Comparison of ENCODE assay signal across 1 cellular context in genomic region chr5:1235379-1235778, GRCh38.
TF ChIP-seq lines count a peak whose summit lies in the region.

No MANE protein-coding gene starts in this region.

TF ChIP-seq in HCT116, 20 proteins besides CTCF, POLR2A, EP300 and RAD21 (continued from another document):
- no peak for TF ChIP-seq ZBTB33 (IDR thresholded peaks at IDR 0.05; ENCODE audit: extremely low read depth, insufficient replicate concordance, low read length)
- no peak for TF ChIP-seq SRF (IDR thresholded peaks at IDR 0.05; ENCODE audit: low read depth)
- no peak for TF ChIP-seq ZNF274 (IDR thresholded peaks at IDR 0.05; ENCODE audit: low read depth, low read length)
- no peak for TF ChIP-seq CEBPB (IDR thresholded peaks at IDR 0.05; ENCODE audit: low read depth)
- TF ChIP-seq SP1 (IDR thresholded peaks at IDR 0.05; ENCODE audit: low read depth), result no peak
- no peak for TF ChIP-seq SIN3A (IDR thresholded peaks at IDR 0.05; ENCODE audit: low read depth)
